Comparison of ENCODE assay signal across 14 cellular contexts in the genomic region with DNA sequence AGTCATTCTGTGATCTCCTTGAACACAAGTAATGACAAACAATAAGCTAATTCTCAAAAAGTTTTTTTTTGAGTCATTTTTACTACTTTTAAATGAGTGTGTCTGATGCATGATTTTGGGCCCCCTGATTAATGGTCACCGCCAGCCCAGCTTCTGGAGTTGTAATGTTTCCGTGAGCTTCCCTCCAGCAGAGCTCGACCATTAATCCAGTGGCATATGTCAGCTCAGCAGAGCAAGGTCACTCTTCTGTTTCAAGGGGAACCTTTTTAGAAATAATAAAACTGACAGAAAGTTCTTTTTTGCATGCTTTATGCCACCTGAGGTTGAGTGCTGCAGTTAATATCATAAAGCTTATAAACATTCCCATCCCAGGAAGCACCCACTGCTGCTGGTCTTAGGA. TPM values are rescaled to one million over a fixed set of nuclear protein-coding genes. Genes with fewer than 3 reads are reported as not detected.
DNase-seq lines count a peak whose midpoint lies in the region; ATAC-seq and TF ChIP-seq lines count a peak whose summit lies in the region.
"Had no signal": no experiment of that assay in that cellular context is flagged by ENCODE, and none has a peak within 500 bp of the region (broad histone marks: within the 10 kb centered on the region; RNA-seq: fewer than 3 reads in every experiment).

No MANE protein-coding gene starts in this region.

- peaks cover 16% of the 10 kb centered on the region for H3K36me3 Mint-ChIP-seq in CD4-positive, CD25-positive, alpha-beta regulatory T cell
- peaks cover 13% of the 10 kb centered on the region for H3K36me3 Mint-ChIP-seq in Calu3 (ENCODE audit: insufficient read depth, unreplicated experiment)
- peaks cover 8% of the 10 kb centered on the region for H3K36me3 Mint-ChIP-seq in memory B cell

- peaks cover 0 to 3% (median 1%) of the 10 kb centered on the region in 7 donors for H3K9me3 Mint-ChIP-seq in CD4-positive, CD25-positive, alpha-beta regulatory T cell
- H3K9me3 Mint-ChIP-seq in Calu3 (ENCODE audit: low read depth, unreplicated experiment): no peaks in the 10 kb centered on the region
- H3K9me3 Mint-ChIP-seq in memory B cell: no peaks in the 10 kb centered on the region

- no TSS peak for BruUV-seq in Calu3 (replicated peaks; lab: Mats Ljungman, UMichigan)

- H3K27ac Mint-ChIP-seq in CD4-positive, CD25-positive, alpha-beta regulatory T cell: peak overlapping the region; percentile 44 to 78 (median 63)
- H3K27ac Mint-ChIP-seq in Calu3 (ENCODE audit: unreplicated experiment) (peak overlapping the region; percentile 69), memory B cell (peak overlapping the region; percentile 90)

- H3K4me3 Mint-ChIP-seq in CD4-positive, CD25-positive, alpha-beta regulatory T cell: peak overlapping the region in 3 of 4 donors; percentile 13 to 76 (median 33)
- H3K4me3 Mint-ChIP-seq in Calu3 (ENCODE audit: low read depth, unreplicated experiment): no peak overlapping the region
- H3K4me3 Mint-ChIP-seq in memory B cell: no peak overlapping the region

- no peaks in the 10 kb centered on the region for H3K9me3 ChIP-seq in CD4-positive, CD25-positive, alpha-beta regulatory T cell (ENCODE audit: control insufficient read depth in 2 of 2, low read length in 2 of 2)
- no peaks in the 10 kb centered on the region for H3K9me3 ChIP-seq in WERI-Rb-1 (ENCODE audit: severe bottlenecking)
- no peaks in the 10 kb centered on the region for H3K9me3 ChIP-seq in osteoblast (ENCODE audit: low read depth, low read length)
- H3K9me3 ChIP-seq: prostate gland, upper lobe of left lung had no signal

- no peaks in the 10 kb centered on the region for H3K27me3 ChIP-seq in CD4-positive, CD25-positive, alpha-beta regulatory T cell (ENCODE audit: control insufficient read depth, insufficient read depth, low read length)
- no peaks in the 10 kb centered on the region for H3K27me3 ChIP-seq in WERI-Rb-1 (ENCODE audit: insufficient read depth, low read depth, severe bottlenecking)
- no peaks in the 10 kb centered on the region for H3K27me3 ChIP-seq in foreskin keratinocyte
- H3K27me3 ChIP-seq in osteoblast (ENCODE audit: insufficient read depth, low read length): no peaks in the 10 kb centered on the region
- H3K27me3 ChIP-seq: upper lobe of left lung had no signal

- intact Hi-C loops in Calu3 (cut with micrococcal nuclease; ENCODE audit: unreplicated experiment): no loop called here

- H2AFZ ChIP-seq in osteoblast (ENCODE audit: low read length): no peak overlapping the region

- H3K79me2 ChIP-seq in osteoblast (ENCODE audit: insufficient read depth, low read length): no peaks in the 10 kb centered on the region

- no peaks in the 10 kb centered on the region for H3K27me3 Mint-ChIP-seq in CD4-positive, CD25-positive, alpha-beta regulatory T cell
- no peaks in the 10 kb centered on the region for H3K27me3 Mint-ChIP-seq in Calu3 (ENCODE audit: unreplicated experiment)
- no peaks in the 10 kb centered on the region for H3K27me3 Mint-ChIP-seq in memory B cell

- no peak overlapping the region for H3K4me3 ChIP-seq in CD4-positive, CD25-positive, alpha-beta regulatory T cell (ENCODE audit: low read depth, low read length)
- H3K4me3 ChIP-seq in WERI-Rb-1 (ENCODE audit: low read depth, low read length) (no peak overlapping the region), osteoblast (ENCODE audit: insufficient read depth, low read length) (no peak overlapping the region)
- H3K4me3 ChIP-seq: prostate gland, upper lobe of left lung had no signal

- H3K4me1 ChIP-seq in CD4-positive, CD25-positive, alpha-beta regulatory T cell (ENCODE audit: control insufficient read depth, insufficient read depth, low read length, poor library complexity, severe bottlenecking): peaks cover 65% of the 10 kb centered on the region
- H3K4me1 ChIP-seq in foreskin keratinocyte (peaks cover 8% of the 10 kb centered on the region), osteoblast (ENCODE audit: insufficient read depth, low read length) (no peaks in the 10 kb centered on the region)
- H3K4me1 ChIP-seq: prostate gland, upper lobe of left lung had no signal

- no peak for TF ChIP-seq CTCF in Calu3 (IDR thresholded peaks at IDR 0.05; ENCODE audit: unreplicated experiment)
- TF ChIP-seq CTCF in WERI-Rb-1 (IDR thresholded peaks at IDR 0.05; ENCODE audit: low read depth, low read length): no peak
- TF ChIP-seq CTCF in foreskin keratinocyte (conservative IDR thresholded peaks at IDR 0.05): no peak
- TF ChIP-seq CTCF in osteoblast (IDR thresholded peaks at IDR 0.05; ENCODE audit: extremely low read depth, low read depth, low read length): no peak

- H3K36me3 ChIP-seq in CD4-positive, CD25-positive, alpha-beta regulatory T cell (ENCODE audit: control insufficient read depth, insufficient read depth, low read length): peaks cover 7% of the 10 kb centered on the region
- H3K36me3 ChIP-seq in WERI-Rb-1 (no peaks in the 10 kb centered on the region), osteoblast (ENCODE audit: insufficient read depth, low read length) (no peaks in the 10 kb centered on the region)
- H3K36me3 ChIP-seq: prostate gland, upper lobe of left lung had no signal

- CTCF ChIA-PET in Calu3 (lab: Charles Lee): no interaction called here

- no peak overlapping the region for H3K4me2 ChIP-seq in osteoblast (ENCODE audit: insufficient read depth, low read length)

- no peak for DNase-seq in CD4-positive, CD25-positive, alpha-beta regulatory T cell
- DNase-seq in Calu3: no peak
- DNase-seq in WERI-Rb-1: peak; percentile 52
- DNase-seq in memory B cell (ENCODE audit: low spot score in 2 of 2): no peak
- no peak for DNase-seq in foreskin keratinocyte
- no peak for DNase-seq in osteoblast (ENCODE audit: insufficient read length, low spot score, missing footprints)
- DNase-seq: cortex of kidney, MV-4-11, upper lobe of left lung had no signal

- peak overlapping the region; percentile 92 for H3K27ac ChIP-seq in CD4-positive, CD25-positive, alpha-beta regulatory T cell (ENCODE audit: insufficient read depth, low read length, poor library complexity, severe bottlenecking)
- peak overlapping the region; percentile 26 for H3K27ac ChIP-seq in WERI-Rb-1
- H3K27ac ChIP-seq in foreskin keratinocyte: no peak overlapping the region
- H3K27ac ChIP-seq in osteoblast (ENCODE audit: low read depth, low read length): no peak overlapping the region
- H3K27ac ChIP-seq: prostate gland, upper lobe of left lung had no signal

- ATAC-seq in CD4-positive, CD25-positive, alpha-beta regulatory T cell (ENCODE audit: low read depth in 2 of 2): no peak
- ATAC-seq in memory B cell (ENCODE audit: low read depth): no peak
- no peak for ATAC-seq in foreskin keratinocyte
- no peak for ATAC-seq in HG03280 (IDR thresholded peaks at IDR 0.05; ENCODE audit: unreplicated experiment)
- ATAC-seq: esophagus mucosa had no signal

- no peaks in the 10 kb centered on the region for H4K20me1 ChIP-seq in osteoblast (ENCODE audit: insufficient read depth, low read length)

- H3K4me1 Mint-ChIP-seq in CD4-positive, CD25-positive, alpha-beta regulatory T cell: peaks cover 51 to 78% (median 61%) of the 10 kb centered on the region in 4 donors
- H3K4me1 Mint-ChIP-seq in Calu3 (ENCODE audit: low read depth, unreplicated experiment) (peaks cover 8% of the 10 kb centered on the region), memory B cell (peaks cover 54% of the 10 kb centered on the region)

RNA-seq across cellular contexts. Expression of gene SAMSN1, which starts 14.2 kb away (rescaled TPM):
- 112 TPM for total RNA-seq in CD4-positive, CD25-positive, alpha-beta regulatory T cell
- polyA plus RNA-seq in CD4-positive, CD25-positive, alpha-beta regulatory T cell: 10 to 100 TPM; 44.8 to 51.6 (median 50.5) TPM
- total RNA-seq in Calu3 (2022) (0.93 and 1.5 TPM in 2 replicates), foreskin keratinocyte (not detected in 2 replicates), osteoblast (under 0.01 TPM in 1 of 2 replicates, not detected in the other)
- polyA plus RNA-seq in foreskin keratinocyte: not detected in 2 replicates
- total RNA-seq: G401, HT1080 had no signal

Comparison
In these comparisons a context has a peak if more than half of its experiments do, and no peak if none do; other contexts are left out.
1. H3K27ac ChIP-seq: peak in CD4-positive, CD25-positive, alpha-beta regulatory T cell (single experiment) and WERI-Rb-1 (single experiment); none in foreskin keratinocyte (single experiment) and osteoblast (single experiment).
2. H3K4me3 Mint-ChIP-seq: peak in CD4-positive, CD25-positive, alpha-beta regulatory T cell (3 of 4); none in Calu3 (single experiment) and memory B cell (single experiment).
3. RNA of gene SAMSN1, which starts 14.2 kb away (total RNA-seq): 112 TPM in CD4-positive, CD25-positive, alpha-beta regulatory T cell (single experiment); 0.93 to 1.5 TPM in Calu3, not detected in foreskin keratinocyte and under 0.01 TPM in osteoblast; every median in the first group is over 10 times any median in the second.
4. Peak in every context shown above with its lines, with median percentiles within 50 percentile points of each other: H3K27ac Mint-ChIP-seq.